9 cellular contexts compared by ENCODE assay signal in the genomic region with DNA sequence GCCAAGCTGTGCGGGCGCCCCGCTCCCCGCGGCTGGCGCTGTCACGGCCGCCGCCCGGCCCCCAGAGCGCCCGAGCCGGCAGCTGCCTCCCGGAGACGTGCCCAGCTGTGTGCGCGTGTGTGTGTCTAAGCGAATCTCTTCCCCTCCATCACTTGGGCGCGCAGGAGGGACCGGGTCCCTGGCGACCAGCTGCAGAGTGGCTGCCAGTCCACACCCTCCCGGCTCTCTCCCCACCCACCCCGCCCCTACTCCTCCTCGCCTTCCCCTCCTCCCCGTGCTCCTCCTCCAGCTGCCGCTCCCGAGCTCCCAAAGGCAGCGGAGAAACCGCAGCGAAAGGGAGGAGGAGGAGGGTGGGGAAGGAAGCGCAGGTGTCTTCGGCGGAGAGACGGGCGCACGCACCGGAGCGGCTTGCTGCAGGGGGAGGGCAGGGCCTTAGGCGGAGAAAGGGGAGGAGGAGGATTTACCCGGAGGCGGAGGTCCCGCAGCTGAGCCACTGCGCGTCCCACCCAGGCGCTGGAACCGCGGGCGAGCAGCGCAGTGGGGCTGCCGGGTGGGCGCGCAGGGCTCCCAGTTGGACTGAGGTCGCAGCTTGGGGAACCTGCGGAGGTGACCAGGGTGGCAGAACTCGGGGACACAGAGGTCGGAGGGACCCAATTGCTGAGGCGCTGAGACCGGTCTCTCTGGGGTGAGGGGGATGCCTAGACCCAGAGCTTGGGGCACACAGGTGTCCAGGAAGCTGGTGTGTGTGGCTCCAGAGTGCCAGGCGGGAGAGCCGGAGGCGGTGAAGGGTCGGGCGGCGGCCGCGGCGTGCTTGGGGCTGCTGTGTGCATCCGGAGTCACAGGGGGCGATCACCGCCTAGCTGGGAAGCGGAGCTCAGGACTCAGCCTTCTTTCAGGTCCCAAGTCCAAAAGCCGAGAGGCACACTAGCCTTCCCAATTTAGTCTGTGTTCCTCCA. TPM values are rescaled to one million over a fixed set of nuclear protein-coding genes. Genes with fewer than 3 reads are reported as not detected.
DNase-seq lines count a peak whose midpoint lies in the region; ATAC-seq and TF ChIP-seq lines count a peak whose summit lies in the region.
"Had no signal": no experiment of that assay in that cellular context is flagged by ENCODE, and none has a peak within 500 bp of the region (broad histone marks: within the 10 kb centered on the region; RNA-seq: fewer than 3 reads in every experiment).

A gene with protein sequence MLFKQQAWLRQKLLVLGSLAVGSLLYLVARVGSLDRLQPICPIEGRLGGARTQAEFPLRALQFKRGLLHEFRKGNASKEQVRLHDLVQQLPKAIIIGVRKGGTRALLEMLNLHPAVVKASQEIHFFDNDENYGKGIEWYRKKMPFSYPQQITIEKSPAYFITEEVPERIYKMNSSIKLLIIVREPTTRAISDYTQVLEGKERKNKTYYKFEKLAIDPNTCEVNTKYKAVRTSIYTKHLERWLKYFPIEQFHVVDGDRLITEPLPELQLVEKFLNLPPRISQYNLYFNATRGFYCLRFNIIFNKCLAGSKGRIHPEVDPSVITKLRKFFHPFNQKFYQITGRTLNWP (minus strand): TSS at position 198 of the 956 bp plus-strand sequence. CDS start 280,178 bp downstream, outside the sequence.

- peaks cover 2% of the 10 kb centered on the region for H3K4me1 Mint-ChIP-seq in activated naive CD4-positive, alpha-beta T cell treated with anti-CD3 and anti-CD28 coated beads for 36 hours (ENCODE audit: low read depth)
- peaks cover 9% of the 10 kb centered on the region for H3K4me1 Mint-ChIP-seq in progenitor cell of endocrine pancreas (ENCODE audit: low read depth)

- H3K9ac ChIP-seq in adipocyte (ENCODE audit: low read length): no peak within 1 kb of the TSS

- no peak within 1 kb of the TSS for H3K27ac ChIP-seq in right atrium auricular region

- H3K9me3 ChIP-seq in adipocyte (ENCODE audit: control insufficient read depth, low read length) (no peaks in the 10 kb centered on the region), right atrium auricular region (no peaks in the 10 kb centered on the region)

- H3K36me3 Mint-ChIP-seq in activated naive CD4-positive, alpha-beta T cell treated with anti-CD3 and anti-CD28 coated beads for 36 hours (ENCODE audit: low read depth): no peaks in the 10 kb centered on the region
- H3K36me3 Mint-ChIP-seq in progenitor cell of endocrine pancreas (ENCODE audit: insufficient read depth): no peaks in the 10 kb centered on the region
- H3K36me3 Mint-ChIP-seq: naive B cell had no signal

- peaks cover 26% of the 10 kb centered on the region for H3K27me3 Mint-ChIP-seq in activated naive CD4-positive, alpha-beta T cell treated with anti-CD3 and anti-CD28 coated beads for 36 hours (ENCODE audit: low read depth)
- H3K27me3 Mint-ChIP-seq in progenitor cell of endocrine pancreas: peaks cover 40% of the 10 kb centered on the region

- peak within 1 kb of the TSS; percentile 80 for H3K4me3 ChIP-seq in adipocyte (ENCODE audit: low read length)
- H3K4me3 ChIP-seq in right atrium auricular region: peak within 1 kb of the TSS; percentile 16 to 53

- ATAC-seq in HG03108 (IDR thresholded peaks at IDR 0.05; ENCODE audit: unreplicated experiment) (no peak), GM21528 (IDR thresholded peaks at IDR 0.05; ENCODE audit: low FRiP score, unreplicated experiment) (no peak)

- H3K9me3 Mint-ChIP-seq in activated naive CD4-positive, alpha-beta T cell treated with anti-CD3 and anti-CD28 coated beads for 36 hours: no peaks in the 10 kb centered on the region
- H3K9me3 Mint-ChIP-seq in progenitor cell of endocrine pancreas (ENCODE audit: low read depth): no peaks in the 10 kb centered on the region

- peak within 1 kb of the TSS; percentile 14 for H3K4me3 Mint-ChIP-seq in activated naive CD4-positive, alpha-beta T cell treated with anti-CD3 and anti-CD28 coated beads for 36 hours
- peak within 1 kb of the TSS; percentile 78 for H3K4me3 Mint-ChIP-seq in progenitor cell of endocrine pancreas (ENCODE audit: low read depth)

- H3K36me3 ChIP-seq in adipocyte (ENCODE audit: control insufficient read depth, insufficient read depth, low read length, severe bottlenecking): no peaks in the 10 kb centered on the region
- H3K36me3 ChIP-seq in right atrium auricular region: no peaks in the 10 kb centered on the region

- no peak for DNase-seq in activated naive CD4-positive, alpha-beta T cell treated with anti-CD3 and anti-CD28 coated beads for 36 hours
- DNase-seq in activated naive CD4-positive, alpha-beta T cell treated with Interleukin-2 at 50 U/mL for 16 hours: no peak
- peak; percentile 53 for DNase-seq in NCI-H1694 treated with DMSO at 0.1 percent for 48 hours (lab: John Stamatoyannopoulos, UW)
- DNase-seq in adipocyte (ENCODE audit: low read depth): peak; percentile 70
- DNase-seq in right atrium auricular region (ENCODE audit: low spot score): no peak
- DNase-seq in progenitor cell of endocrine pancreas (ENCODE audit: low spot score, unreplicated experiment): peak; percentile 63
- DNase-seq: naive B cell had no signal

- H3K27ac Mint-ChIP-seq in activated naive CD4-positive, alpha-beta T cell treated with anti-CD3 and anti-CD28 coated beads for 36 hours: no peak within 1 kb of the TSS
- H3K27ac Mint-ChIP-seq in progenitor cell of endocrine pancreas: peak within 1 kb of the TSS; percentile 83
- H3K27ac Mint-ChIP-seq: naive B cell had no signal

- CTCF ChIA-PET in activated naive CD4-positive, alpha-beta T cell treated with anti-CD3 and anti-CD28 coated beads for 36 hours (lab: Charles Lee): no interaction called here

- TF ChIP-seq CTCF in right atrium auricular region (IDR thresholded peaks at IDR 0.05): peak in 1 of 2 donors; percentile 31
- TF ChIP-seq CTCF in progenitor cell of endocrine pancreas (IDR thresholded peaks at IDR 0.05; ENCODE audit: unreplicated experiment): peak; percentile 74

- H3K4me1 ChIP-seq in adipocyte (ENCODE audit: control insufficient read depth, insufficient read depth, low read length) (peaks cover 8% of the 10 kb centered on the region), right atrium auricular region (peaks cover 0 to 25% of the 10 kb centered on the region in 2 donors)

- peaks cover 12% of the 10 kb centered on the region for H3K27me3 ChIP-seq in adipocyte (replicated peaks; ENCODE audit: control insufficient read depth, insufficient read depth, low read length)
- H3K27me3 ChIP-seq in right atrium auricular region: peaks cover 5 to 8% of the 10 kb centered on the region in 2 donors

- intact Hi-C loops in activated naive CD4-positive, alpha-beta T cell treated with anti-CD3 and anti-CD28 coated beads for 36 hours (cut with micrococcal nuclease): no loop called here

RNA-seq across cellular contexts. Expression of the gene that starts here (rescaled TPM):
- not detected for total RNA-seq in activated naive CD4-positive, alpha-beta T cell treated with anti-CD3 and anti-CD28 coated beads for 36 hours
- total RNA-seq in right atrium auricular region: not detected
- total RNA-seq in progenitor cell of endocrine pancreas: 0.31 and 0.95 TPM in 2 replicates

Comparison
In these comparisons a context has a peak if more than half of its experiments do, and no peak if none do; other contexts are left out.
1. Peak in DNase-seq in progenitor cell of endocrine pancreas; RNA of the gene not detected or under 1 TPM.
2. DNase-seq: peak in NCI-H1694 treated with DMSO at 0.1 percent for 48 hours (single experiment) and adipocyte (single experiment); none in activated naive CD4-positive, alpha-beta T cell treated with anti-CD3 and anti-CD28 coated beads for 36 hours (single experiment), activated naive CD4-positive, alpha-beta T cell treated with Interleukin-2 at 50 U/mL for 16 hours (single experiment) and right atrium auricular region (single experiment).